24 cellular contexts compared by ENCODE assay signal in the genomic region with DNA sequence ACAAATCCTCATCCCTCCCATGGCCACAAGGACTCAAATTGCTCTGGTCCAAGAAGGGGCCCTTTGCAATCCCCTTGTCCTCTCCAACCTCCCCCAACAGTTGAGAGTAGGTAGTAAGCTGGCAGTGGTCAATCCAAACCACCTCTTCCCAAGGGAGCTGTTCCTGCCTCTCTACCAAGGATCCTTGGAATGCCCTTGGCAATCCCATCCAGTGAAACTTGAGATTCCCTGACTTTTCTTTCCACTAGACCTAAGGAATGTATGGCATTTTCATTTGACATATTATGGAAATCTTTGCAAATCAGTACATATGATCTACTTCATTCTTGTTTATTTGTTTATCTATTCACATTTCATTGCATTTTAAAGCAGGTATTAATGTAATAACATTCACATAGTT. TPM values are rescaled to one million over a fixed set of nuclear protein-coding genes. Genes with fewer than 3 reads are reported as not detected.
"Had no signal": no experiment of that assay in that cellular context is flagged by ENCODE, and none has a peak within 500 bp of the region (broad histone marks: within the 10 kb centered on the region; RNA-seq: fewer than 3 reads in every experiment).

No MANE protein-coding gene starts in this region.

- H3K4me3 ChIP-seq: ascending aorta, esophagus squamous epithelium, skin epidermis, suprapubic skin, transverse colon, uterus had no signal

- H3K27me3 ChIP-seq: ascending aorta, esophagus squamous epithelium, foreskin keratinocyte, suprapubic skin, transverse colon, uterus had no signal

- DNase-seq: activated CD4-positive, CD25-positive, alpha-beta regulatory T cell treated with anti-CD3 and anti-CD28 coated beads, Interleukin-2, amount 50 U/mL, for 72 hours; activated CD8-positive, alpha-beta memory T cell treated with anti-CD3 and anti-CD28 coated beads for 24 hours; activated CD8-positive, alpha-beta memory T cell treated with anti-CD3 and anti-CD28 coated beads, Interleukin-2, amount 50 U/mL, for 48 hours; activated effector memory CD4-positive, alpha-beta T cell treated with anti-CD3 and anti-CD28 coated beads, Interleukin-2, amount 50 U/mL, for 16 hours; activated naive CD4-positive, alpha-beta T cell treated with anti-CD3 and anti-CD28 coated beads, Interleukin-2, amount 50 U/mL, for 16 hours; activated T-cell treated with anti-CD3 and anti-CD28 coated beads, Interleukin-2, amount 50 U/mL, for 48 hours; dermis blood vessel endothelial cell; effector memory CD4-positive, alpha-beta T cell; esophagus squamous epithelium; foreskin keratinocyte; glutamatergic neuron; hippocampal formation; midbrain; occipital lobe; stimulated activated naive CD8-positive, alpha-beta T cell treated with anti-CD3 and anti-CD28 coated beads, Interleukin-15, amount 100 ng/mL, for 72 hours; transverse colon; uterus had no signal

- H3K4me1 ChIP-seq: ascending aorta had no signal

- H3K9me3 ChIP-seq: ascending aorta, esophagus squamous epithelium, suprapubic skin, transverse colon, uterus had no signal

- H3K36me3 ChIP-seq: ascending aorta, esophagus squamous epithelium, suprapubic skin, transverse colon, uterus had no signal

RNA-seq across cellular contexts. Expression of a gene that starts 4.8 kb away (rescaled TPM):
- total RNA-seq: ascending aorta; cerebellum; dermis blood vessel endothelial cell; esophagus squamous epithelium; foreskin keratinocyte; left lobe of liver; lung microvascular endothelial cell; occipital lobe; suprapubic skin; T-helper 1 cell treated with Interleukin-12 subunit alpha and Interleukin-12 subunit beta and Interleukin-4 antibody, amounts not matched to agents 30 ng/mL and 1 ng/mL, for 36 hours; uterus had no signal

RNA-seq across cellular contexts. Expression of a gene that starts 58.4 kb away (rescaled TPM):
- total RNA-seq: T-helper 1 cell treated with Interleukin-12 subunit alpha and Interleukin-12 subunit beta and Interleukin-4 antibody, amounts not matched to agents 30 ng/mL and 1 ng/mL, for 36 hours had no signal
